Comparison of ENCODE assay signal across 13 cellular contexts in genomic region chr15:36407647-36408046, GRCh38.
DNase-seq lines count a peak whose midpoint lies in the region; TF ChIP-seq lines count a peak whose summit lies in the region.
"Had no signal": no experiment of that assay in that cellular context is flagged by ENCODE, and none has a peak within 500 bp of the region (broad histone marks: within the 10 kb centered on the region; RNA-seq: fewer than 3 reads in every experiment).

No MANE protein-coding gene starts in this region.

- H3K27ac Mint-ChIP-seq in T-helper 2 cell treated with Interferon-gamma antibody and Interleukin-4, amounts not matched to agents 5 μg/mL and 100 μg/mL, for 36 hours = no peak overlapping the region
- H3K27ac Mint-ChIP-seq: activated B cell treated with CpG ODN at 0.5 μM for 24 hours had no signal

- H3K27me3 Mint-ChIP-seq in T-helper 2 cell treated with Interferon-gamma antibody and Interleukin-4, amounts not matched to agents 5 μg/mL and 100 μg/mL, for 36 hours (ENCODE audit: low read depth) = no peaks in the 10 kb centered on the region
- H3K27me3 Mint-ChIP-seq: activated B cell treated with CpG ODN at 0.5 μM for 24 hours had no signal

- no peaks in the 10 kb centered on the region for H3K4me1 Mint-ChIP-seq in T-helper 2 cell treated with Interferon-gamma antibody and Interleukin-4, amounts not matched to agents 5 μg/mL and 100 μg/mL, for 36 hours (ENCODE audit: low read depth)
- H3K4me1 Mint-ChIP-seq: activated B cell treated with CpG ODN at 0.5 μM for 24 hours had no signal

- H3K9me3 ChIP-seq in SJSA1 (replicated peaks) = no peaks in the 10 kb centered on the region
- H3K9me3 ChIP-seq: neutrophil had no signal

- H3K4me3 Mint-ChIP-seq in T-helper 2 cell treated with Interferon-gamma antibody and Interleukin-4, amounts not matched to agents 5 μg/mL and 100 μg/mL, for 36 hours = no peak overlapping the region
- H3K4me3 Mint-ChIP-seq: activated B cell treated with CpG ODN at 0.5 μM for 24 hours had no signal

- peak overlapping the region; percentile 57 for H3K27ac ChIP-seq in SJSA1
- H3K27ac ChIP-seq: C4-2B, heart left ventricle, neutrophil had no signal

- no peak for TF ChIP-seq CTCF in foreskin fibroblast (IDR thresholded peaks at IDR 0.05; ENCODE audit: low read depth, low read length)

- H3K36me3 Mint-ChIP-seq in T-helper 2 cell treated with Interferon-gamma antibody and Interleukin-4, amounts not matched to agents 5 μg/mL and 100 μg/mL, for 36 hours (ENCODE audit: low read depth) = no peaks in the 10 kb centered on the region

- H3K4me3 ChIP-seq in H7 (ENCODE audit: insufficient read depth, low read depth, low read length) (no peak overlapping the region), SJSA1 (no peak overlapping the region), foreskin fibroblast (ENCODE audit: low read depth in 1 of 2, low read length in 2 of 2) (no peak overlapping the region)
- H3K4me3 ChIP-seq: heart left ventricle had no signal

- H3K27me3 ChIP-seq in H7 (ENCODE audit: control insufficient read depth, insufficient read depth, low read length) (no peaks in the 10 kb centered on the region), SJSA1 (replicated peaks) (no peaks in the 10 kb centered on the region)
- H3K27me3 ChIP-seq: heart left ventricle, neutrophil had no signal

- peaks cover 18% of the 10 kb centered on the region for H3K4me1 ChIP-seq in SJSA1 (replicated peaks)
- H3K4me1 ChIP-seq: heart left ventricle had no signal

- peak; percentile 93 for DNase-seq in A172 (ENCODE audit: low spot score)
- DNase-seq in H7 = peak; percentile 10
- DNase-seq in SJSA1 (ENCODE audit: low read depth in 1 of 2, low spot score in 2 of 2) = peak; percentile 46 to 84
- DNase-seq in foreskin fibroblast = peak; percentile 64 to 78
- no peak for DNase-seq in mucosa of gallbladder (ENCODE audit: low spot score)
- DNase-seq in NCI-H128 (lab: John Stamatoyannopoulos, UW; ENCODE audit: unreplicated experiment) = no peak
- DNase-seq in T-helper 2 cell treated with Interferon-gamma antibody and Interleukin-4, amounts not matched to agents 5 μg/mL and 100 μg/mL, for 36 hours (ENCODE audit: low spot score) = no peak
- no peak for DNase-seq in activated effector memory CD4-positive, alpha-beta T cell treated with Interleukin-2 at 50 U/mL for 16 hours
- DNase-seq: activated B cell treated with CpG ODN at 0.5 μM for 24 hours; activated naive CD4-positive, alpha-beta T cell treated with Interleukin-2 at 50 U/mL for 16 hours; heart left ventricle had no signal

- H3K36me3 ChIP-seq in H7 (replicated peaks; ENCODE audit: control insufficient read depth, insufficient read depth, low read length) (no peaks in the 10 kb centered on the region), SJSA1 (no peaks in the 10 kb centered on the region)
- H3K36me3 ChIP-seq: heart left ventricle, neutrophil had no signal

- no peaks in the 10 kb centered on the region for H3K9me3 Mint-ChIP-seq in T-helper 2 cell treated with Interferon-gamma antibody and Interleukin-4, amounts not matched to agents 5 μg/mL and 100 μg/mL, for 36 hours
- H3K9me3 Mint-ChIP-seq: activated B cell treated with CpG ODN at 0.5 μM for 24 hours had no signal

Comparison
In these comparisons a context has a peak if more than half of its experiments do, and no peak if none do; other contexts are left out.
1. DNase-seq: peak in A172 (single experiment), H7 (single experiment), SJSA1 (2 of 2) and foreskin fibroblast (2 of 2); none in mucosa of gallbladder (single experiment), NCI-H128 (single experiment), T-helper 2 cell treated with Interferon-gamma antibody and Interleukin-4, amounts not matched to agents 5 μg/mL and 100 μg/mL, for 36 hours (single experiment) and activated effector memory CD4-positive, alpha-beta T cell treated with Interleukin-2 at 50 U/mL for 16 hours (single experiment).